In the genomic region with DNA sequence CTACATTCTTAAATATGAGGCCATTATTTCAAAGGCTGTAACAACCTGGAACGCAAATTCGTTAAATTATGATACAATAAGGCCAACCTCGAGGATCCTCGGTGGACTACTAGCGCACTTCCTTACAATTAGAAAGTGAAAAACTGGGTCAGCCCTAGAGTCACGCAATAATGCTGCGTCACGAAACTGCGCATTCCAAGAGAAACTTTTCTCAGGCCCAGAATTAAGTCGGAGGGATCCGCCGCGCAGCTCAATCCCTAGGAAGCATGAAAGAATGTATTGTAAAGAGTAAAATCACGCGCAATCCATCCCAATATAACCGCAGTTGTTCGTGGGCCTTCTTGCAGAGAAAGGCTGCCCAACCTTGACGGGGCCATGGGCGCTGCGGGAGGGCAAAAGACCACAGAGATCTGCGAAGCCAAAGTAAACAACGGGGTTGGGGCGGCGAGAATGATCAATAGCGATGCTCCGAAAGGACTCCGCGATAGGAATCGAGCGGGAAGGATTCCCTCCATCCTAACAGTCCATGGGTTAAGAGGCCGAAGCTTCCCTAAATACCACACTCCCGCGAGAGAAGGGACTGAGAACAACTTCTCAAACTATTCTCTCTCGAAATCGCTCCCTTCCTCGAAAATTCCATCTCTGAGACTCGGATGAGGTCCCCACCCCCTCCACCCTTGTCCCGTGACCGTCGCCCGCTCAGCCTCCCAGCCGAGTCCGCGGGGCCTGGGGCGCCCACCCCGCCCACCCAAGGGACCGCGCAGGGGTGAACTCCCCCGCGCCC, we compare ENCODE assay signal across 8 cellular contexts. TPM values are rescaled to one million over a fixed set of nuclear protein-coding genes. Genes with fewer than 3 reads are reported as not detected.
A peak's percentile ranks its signal among the peaks of the same experiment; 100 is the strongest.
DNase-seq lines count a peak whose midpoint lies in the region; ATAC-seq and TF ChIP-seq lines count a peak whose summit lies in the region.

No MANE protein-coding gene starts in this region.

- H3K4me1 ChIP-seq in SJSA1 (replicated peaks) (peaks cover 9% of the 10 kb centered on the region), adipocyte (ENCODE audit: control insufficient read depth, insufficient read depth, low read length) (peaks cover 48% of the 10 kb centered on the region), tibial artery (peaks cover 0 to 34% (median 20%) of the 10 kb centered on the region in 4 donors)

- DNase-seq in C1 segment of cervical spinal cord (lab: John Stamatoyannopoulos, UW) (peak in 13 of 14 donors; percentile 40 to 83 (median 75)), SJSA1 (ENCODE audit: low read depth in 1 of 2, low spot score in 2 of 2) (peak; percentile 62 to 81), adipocyte (ENCODE audit: low read depth) (peak; percentile 94), Right ventricle myocardium inferior (ENCODE audit: missing footprints) (peak; percentile 68), nucleus accumbens (lab: John Stamatoyannopoulos, UW) (peak in 53 of 56 donors; percentile 3 to 86 (median 57)), tibial artery (peak; percentile 78 to 88)

- peaks cover 7% of the 10 kb centered on the region for H3K36me3 ChIP-seq in SJSA1
- no peaks in the 10 kb centered on the region for H3K36me3 ChIP-seq in adipocyte (ENCODE audit: control insufficient read depth, insufficient read depth, low read length, severe bottlenecking)
- H3K36me3 ChIP-seq in tibial artery: no peaks in the 10 kb centered on the region

- H3K9ac ChIP-seq in adipocyte (ENCODE audit: low read length): peak overlapping the region; percentile 99

- peak; percentile 33 for ATAC-seq in HG02610 (IDR thresholded peaks at IDR 0.05; ENCODE audit: unreplicated experiment)
- peak; percentile 61 for ATAC-seq in Right ventricle myocardium inferior
- ATAC-seq in GM21423 (IDR thresholded peaks at IDR 0.05; ENCODE audit: unreplicated experiment): no peak

- TF ChIP-seq CTCF in tibial artery (IDR thresholded peaks at IDR 0.05): no peak

- H3K4me3 ChIP-seq in SJSA1 (peak overlapping the region; percentile 89), adipocyte (ENCODE audit: low read length) (peak overlapping the region; percentile 98), tibial artery (peak overlapping the region; percentile 79 to 87)

- H3K27ac ChIP-seq in SJSA1 (peak overlapping the region; percentile 98), tibial artery (peak overlapping the region; percentile 99)

- H3K27me3 ChIP-seq in SJSA1 (replicated peaks): no peaks in the 10 kb centered on the region
- H3K27me3 ChIP-seq in adipocyte (replicated peaks; ENCODE audit: control insufficient read depth, insufficient read depth, low read length): no peaks in the 10 kb centered on the region
- no peaks in the 10 kb centered on the region for H3K27me3 ChIP-seq in tibial artery

- H3K9me3 ChIP-seq in SJSA1 (replicated peaks) (no peaks in the 10 kb centered on the region), adipocyte (ENCODE audit: control insufficient read depth, low read length) (no peaks in the 10 kb centered on the region), tibial artery (no peaks in the 10 kb centered on the region)

- intact Hi-C loops in Right ventricle myocardium inferior (cut with DNase I) (no loop called here), tibial artery (cut with DNase I; ENCODE audit: low total_unique reads) (no loop called here)

RNA-seq across cellular contexts. Expression of a gene that starts 0.6 kb away (rescaled TPM):
- 64.1 and 94.7 TPM in 2 replicates for total RNA-seq in SJSA1 (2014; rRNA removed; shearing (Covaris generic))
- total RNA-seq in Right ventricle myocardium inferior: 41.7 TPM

RNA-seq across cellular contexts. Expression of a gene that starts 48.0 kb away (rescaled TPM):
- 1.4 and 5.0 TPM in 2 replicates for total RNA-seq in SJSA1 (2014; rRNA removed; shearing (Covaris generic))
- total RNA-seq in Right ventricle myocardium inferior: not detected
